ENCODE assay signal across 8 cellular contexts in genomic region chr9:107500421-107501200, GRCh38. TPM values are rescaled to one million over a fixed set of nuclear protein-coding genes. Genes with fewer than 3 reads are reported as not detected.
DNase-seq lines count a peak whose midpoint lies in the region; FAIRE-seq and TF ChIP-seq lines count a peak whose summit lies in the region.
"Not testable (repeated sequence)": the region's sequence is repeated elsewhere in the genome, so short reads cannot be mapped to it uniquely, and the experiment has no call there.

No MANE protein-coding gene starts in this region.

- H3K36me3 ChIP-seq in brain microvascular endothelial cell (replicated peaks), result not testable (repeated sequence)

- not testable (repeated sequence) for H3K27ac ChIP-seq in brain microvascular endothelial cell

- DNase-seq in AG08395 (ENCODE audit: low spot score) (peak; percentile 17), H54 (ENCODE audit: insufficient read length, low spot score) (peak; percentile 23), NB4 (ENCODE audit: low read depth) (peak; percentile 10), brain microvascular endothelial cell (peak; percentile 57), fibroblast of gingiva (ENCODE audit: low read depth) (peak; percentile 22), foreskin fibroblast (peak; percentile 83 to 90), myocyte (ENCODE audit: low read depth) (peak; percentile 37), stromal cell of bone marrow (ENCODE audit: low read depth) (peak; percentile 74)

- in situ Hi-C loops in brain microvascular endothelial cell (cut with HindIII; ENCODE audit: low pct_ligation_motif_present, low sequenced_read_pairs), result not testable (repeated sequence)

- H3K27me3 ChIP-seq in brain microvascular endothelial cell (replicated peaks), result not testable (repeated sequence)

- FAIRE-seq in H54 (lab: Jason Lieb, UNC), result not testable (repeated sequence)

- H3K4me3 ChIP-seq in NB4 (ENCODE audit: low read depth, low read length); brain microvascular endothelial cell (ENCODE audit: low read depth, low read length); foreskin fibroblast (ENCODE audit: low read depth in 1 of 2, low read length in 2 of 2): not testable (repeated sequence)

- not testable (repeated sequence) for TF ChIP-seq CTCF in NB4 (IDR thresholded peaks at IDR 0.05; ENCODE audit: low read depth, low read length); brain microvascular endothelial cell (IDR thresholded peaks at IDR 0.05; ENCODE audit: low read depth, low read length, missing control alignments); foreskin fibroblast (IDR thresholded peaks at IDR 0.05; ENCODE audit: low read depth, low read length)

- not testable (repeated sequence) for TF ChIP-seq POLR2A in H54 (IDR thresholded peaks at IDR 0.05; ENCODE audit: low read depth, low read length); NB4 (IDR thresholded peaks at IDR 0.05; ENCODE audit: extremely low read depth, insufficient read length)

RNA-seq across cellular contexts. Expression of gene KLF4, which starts 11.0 kb away (rescaled TPM):
- total RNA-seq in myocyte, result 4.9 and 7.8 TPM in 2 replicates
- 7.6 TPM for polyA plus RNA-seq in myocyte (2012)

Comparison
In these comparisons a context has a peak if more than half of its experiments do, and no peak if none do; other contexts are left out.
1. DNase-seq: peak in every context shown above with its lines; median percentile 86 in foreskin fibroblast; 74 in stromal cell of bone marrow; 57 in brain microvascular endothelial cell; 37 in myocyte; 23 in H54; 22 in fibroblast of gingiva; 17 in AG08395; 10 in NB4.